Comparison of ENCODE assay signal across 29 cellular contexts in genomic region chr11:71223081-71223405, GRCh38. TPM values are rescaled to one million over a fixed set of nuclear protein-coding genes. Genes with fewer than 3 reads are reported as not detected.
"Had no signal": no experiment of that assay in that cellular context is flagged by ENCODE, and none has a peak within 500 bp of the region (broad histone marks: within the 10 kb centered on the region; RNA-seq: fewer than 3 reads in every experiment).

No MANE protein-coding gene starts in this region.

- H3K36me3 Mint-ChIP-seq: activated naive CD8-positive, alpha-beta T cell treated with anti-CD3 and anti-CD28 coated beads, Interleukin-2, amount 10 ng/mL, durations not matched to agents 7 days and 5 days had no signal

- H3K9ac ChIP-seq: SK-N-SH had no signal

- H3K4me3 ChIP-seq: adrenal gland, MG63, SJCRH30 had no signal

- H3K4me1 ChIP-seq: adrenal gland, SJCRH30 had no signal

- H3K27ac ChIP-seq: adrenal gland, SJCRH30, WERI-Rb-1 had no signal

- H3K4me3 Mint-ChIP-seq: activated CD8-positive, alpha-beta T cell treated with anti-CD3 and anti-CD28 coated beads for 36 hours; activated naive CD8-positive, alpha-beta T cell treated with anti-CD3 and anti-CD28 coated beads, Interleukin-2, amount 10 ng/mL, durations not matched to agents 7 days and 5 days had no signal

- H3K36me3 ChIP-seq: adrenal gland, MG63, SJCRH30, WERI-Rb-1 had no signal

- ATAC-seq: activated CD4-positive, CD25-positive, alpha-beta regulatory T cell treated with anti-CD3 and anti-CD28 coated beads, Interleukin-2, amount 50 U/mL, for 24 hours; activated CD8-positive, alpha-beta T cell treated with anti-CD3 and anti-CD28 coated beads for 36 hours had no signal

- H3K4me1 Mint-ChIP-seq: activated naive CD8-positive, alpha-beta T cell treated with anti-CD3 and anti-CD28 coated beads, Interleukin-2, amount 10 ng/mL, durations not matched to agents 7 days and 5 days had no signal

- H3K4me2 ChIP-seq: SK-N-SH had no signal

- H3K27me3 Mint-ChIP-seq: activated naive CD8-positive, alpha-beta T cell treated with anti-CD3 and anti-CD28 coated beads, Interleukin-2, amount 10 ng/mL, durations not matched to agents 7 days and 5 days had no signal

- H3K9me3 ChIP-seq: SJCRH30 had no signal

- H3K27me3 ChIP-seq: adrenal gland, MG63, SJCRH30 had no signal

- H3K27ac Mint-ChIP-seq: activated CD8-positive, alpha-beta T cell treated with anti-CD3 and anti-CD28 coated beads for 36 hours; activated naive CD8-positive, alpha-beta T cell treated with anti-CD3 and anti-CD28 coated beads, Interleukin-2, amount 10 ng/mL, durations not matched to agents 7 days and 5 days had no signal

- DNase-seq: activated CD4-positive, alpha-beta T cell treated with anti-CD3 and anti-CD28 coated beads for 4 hours; activated CD8-positive, alpha-beta memory T cell treated with anti-CD3 and anti-CD28 coated beads, Interleukin-2, amount 50 U/mL, for 4 hours; activated CD8-positive, alpha-beta T cell treated with anti-CD3 and anti-CD28 coated beads for 36 hours; activated naive CD4-positive, alpha-beta T cell treated with anti-CD3 and anti-CD28 coated beads, Interleukin-2, amount 50 U/mL, for 16 hours; activated naive CD8-positive, alpha-beta T cell treated with anti-CD3 and anti-CD28 coated beads, Interleukin-2, amount 10 ng/mL, durations not matched to agents 7 days and 5 days; activated T-cell treated with anti-CD3 and anti-CD28 coated beads, Interleukin-2, amount 50 U/mL, for 1 hour; adrenal gland; anterior cingulate cortex; central memory CD4-positive, alpha-beta T cell; MG63; MV-4-11; NCI-H1092 treated with DMSO at 0.1 percent for 48 hours; NCI-H1417 treated with DMSO at 0.1 percent for 48 hours; NCI-H1694; NCI-H2029; NCI-H2107; NCI-H2171 treated with DMSO at 0.1 percent for 48 hours; NCI-H226; NCI-H510A; NCI-H526 treated with DMSO at 0.1 percent for 48 hours; NCI-H82; Right ventricle myocardium superior; SJCRH30; SK-N-SH; T-helper 1 cell; WERI-Rb-1 had no signal

RNA-seq across cellular contexts. Expression of gene SHANK2, which starts 29.3 kb away (rescaled TPM):
- total RNA-seq: activated CD8-positive, alpha-beta T cell treated with anti-CD3 and anti-CD28 coated beads for 36 hours; activated naive CD8-positive, alpha-beta T cell treated with anti-CD3 and anti-CD28 coated beads, Interleukin-2, amount 10 ng/mL, durations not matched to agents 7 days and 5 days; OCI-LY7; T-helper 2 cell treated with Interferon-gamma antibody and Interleukin-4, amounts not matched to agents 100 ng/mL and 5 ng/mL, for 36 hours had no signal
